Comparison of ENCODE assay signal across 19 cellular contexts in the genomic region with DNA sequence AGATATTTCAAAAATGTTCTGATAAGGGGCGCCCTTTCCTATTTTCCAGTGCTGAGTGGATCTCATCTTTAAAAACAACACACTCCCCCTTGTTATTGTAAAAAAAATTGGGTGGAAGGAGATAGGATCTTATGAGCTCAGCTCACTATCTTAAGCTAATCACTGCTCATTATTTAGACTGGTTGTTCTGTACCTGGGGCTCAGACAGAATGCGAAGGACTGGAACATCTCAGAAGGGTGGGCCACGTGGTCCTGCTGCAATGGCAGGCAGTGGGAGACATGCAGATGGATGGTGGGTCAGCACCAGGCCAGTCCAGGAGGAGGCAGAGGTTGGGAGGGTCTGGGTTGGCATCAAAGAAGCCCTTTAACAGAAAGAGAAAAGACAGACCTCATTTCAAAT. TPM values are rescaled to one million over a fixed set of nuclear protein-coding genes. Genes with fewer than 3 reads are reported as not detected.
A peak's percentile ranks its signal among the peaks of the same experiment; 100 is the strongest.
DNase-seq lines count a peak whose midpoint lies in the region; ATAC-seq and TF ChIP-seq lines count a peak whose summit lies in the region.
"Had no signal": no experiment of that assay in that cellular context is flagged by ENCODE, and none has a peak within 500 bp of the region (broad histone marks: within the 10 kb centered on the region; RNA-seq: fewer than 3 reads in every experiment).

No MANE protein-coding gene starts in this region.

- no peaks in the 10 kb centered on the region for H4K20me1 ChIP-seq in OCI-LY7 (ENCODE audit: insufficient read depth, low read length)

- no peak for ATAC-seq in GM19324 (IDR thresholded peaks at IDR 0.05; ENCODE audit: low FRiP score, unreplicated experiment)
- ATAC-seq: HepG2 had no signal

- no peak for DNase-seq in OCI-LY7 (ENCODE audit: low spot score)
- peak; percentile 83 for DNase-seq in WERI-Rb-1
- peak; percentile 70 for DNase-seq in islet precursor cell
- DNase-seq in suprapubic skin (ENCODE audit: low spot score in 2 of 2), result no peak
- DNase-seq in GM19240 (ENCODE audit: insufficient read length, low spot score), result no peak
- no peak for DNase-seq in stimulated activated CD4-positive, alpha-beta T cell treated with anti-CD3 and anti-CD28 coated beads, Interleukin-4, amount 100 ng/mL, for 4 hours
- no peak for DNase-seq in adrenal gland
- DNase-seq: CD8-positive, alpha-beta memory T cell; DMS79 treated with DMSO at 0.1 percent for 48 hours; GM23248; H7; Karpas-422; NCI-H1417 treated with DMSO at 0.1 percent for 48 hours; NCI-H1694 treated with DMSO at 0.1 percent for 48 hours; PC-9; Right ventricle myocardium superior had no signal

- no peak for TF ChIP-seq EP300 in suprapubic skin (IDR thresholded peaks at IDR 0.05)

- no peak for TF ChIP-seq POLR2A in suprapubic skin (IDR thresholded peaks at IDR 0.05)
- TF ChIP-seq POLR2A in adrenal gland (IDR thresholded peaks at IDR 0.05), result no peak

- no peak overlapping the region for H3K4me2 ChIP-seq in OCI-LY7 (ENCODE audit: low read length)
- H3K4me2 ChIP-seq: PC-9 had no signal

- CTCF ChIA-PET in OCI-LY7 (lab: Charles Lee; ENCODE audit: unreplicated experiment), result no interaction called here

- no peak overlapping the region for H3K4me3 ChIP-seq in OCI-LY7 (ENCODE audit: low read depth, low read length, poor library complexity, severe bottlenecking)
- H3K4me3 ChIP-seq in WERI-Rb-1 (ENCODE audit: low read depth, low read length), result no peak overlapping the region
- H3K4me3 ChIP-seq in suprapubic skin, result no peak overlapping the region
- H3K4me3 ChIP-seq in adrenal gland, result no peak overlapping the region
- H3K4me3 ChIP-seq: GM23248, PC-9 had no signal

- H3K27ac ChIP-seq in OCI-LY7 (ENCODE audit: low read depth, low read length, poor library complexity, severe bottlenecking), result no peak overlapping the region
- peak overlapping the region; percentile 50 for H3K27ac ChIP-seq in WERI-Rb-1
- peak overlapping the region; percentile 70 for H3K27ac ChIP-seq in suprapubic skin
- no peak overlapping the region for H3K27ac ChIP-seq in adrenal gland
- H3K27ac ChIP-seq: GM23248, PC-9 had no signal

- H3K79me2 ChIP-seq in OCI-LY7 (ENCODE audit: insufficient read depth, low read depth, low read length), result no peaks in the 10 kb centered on the region

- no peaks in the 10 kb centered on the region for H3K9me3 ChIP-seq in OCI-LY7 (ENCODE audit: low read length)
- no peaks in the 10 kb centered on the region for H3K9me3 ChIP-seq in WERI-Rb-1 (ENCODE audit: severe bottlenecking)
- no peaks in the 10 kb centered on the region for H3K9me3 ChIP-seq in suprapubic skin
- no peaks in the 10 kb centered on the region for H3K9me3 ChIP-seq in adrenal gland (replicated peaks in 1 of 3)

- H3K4me1 ChIP-seq in OCI-LY7 (ENCODE audit: insufficient read depth, low read length, poor library complexity, severe bottlenecking) (peaks cover 26% of the 10 kb centered on the region), suprapubic skin (peaks cover 19% of the 10 kb centered on the region), adrenal gland (replicated peaks in 1 of 2) (no peaks in the 10 kb centered on the region)

- peak overlapping the region; percentile 78; the same call in 1 of the 2 replicates for H2AFZ ChIP-seq in OCI-LY7 (ENCODE audit: low read length)
- H2AFZ ChIP-seq: GM23248, PC-9 had no signal

- BruUV-seq in OCI-LY7 (replicated peaks; lab: Mats Ljungman, UMichigan), result no TSS peak

- intact Hi-C loops in OCI-LY7 (cut with micrococcal nuclease; ENCODE audit: unreplicated experiment), result no loop called here
- intact Hi-C loops in adrenal gland (cut with DNase I), result no loop called here

- POLR2A ChIA-PET in OCI-LY7 (lab: Charles Lee), result interaction anchor here (0.6 to 1.0 kb wide), 2 partner anchors 21 to 110 kb away, joined by 3 to 4 read pairs; no protein-coding TSS in a partner anchor

- H3K36me3 ChIP-seq in OCI-LY7 (ENCODE audit: insufficient read depth, low read length), result no peaks in the 10 kb centered on the region
- no peaks in the 10 kb centered on the region for H3K36me3 ChIP-seq in WERI-Rb-1
- no peaks in the 10 kb centered on the region for H3K36me3 ChIP-seq in suprapubic skin
- H3K36me3 ChIP-seq in adrenal gland (replicated peaks in 1 of 2), result no peaks in the 10 kb centered on the region

- no peaks in the 10 kb centered on the region for H3K9me2 ChIP-seq in OCI-LY7 (ENCODE audit: insufficient read depth, low read length)

- TF ChIP-seq CTCF in OCI-LY7 (conservative IDR thresholded peaks at IDR 0.05; ENCODE audit: low read length) (no peak), WERI-Rb-1 (IDR thresholded peaks at IDR 0.05; ENCODE audit: low read depth, low read length) (no peak), suprapubic skin (IDR thresholded peaks at IDR 0.05) (no peak), adrenal gland (IDR thresholded peaks at IDR 0.05) (no peak)

- H3K27me3 ChIP-seq in WERI-Rb-1 (ENCODE audit: insufficient read depth, low read depth, severe bottlenecking) (no peaks in the 10 kb centered on the region), suprapubic skin (no peaks in the 10 kb centered on the region), adrenal gland (no peaks in the 10 kb centered on the region)

- 55% methylated on average over 3 of the region's 3 CpGs for WGBS in suprapubic skin
- WGBS in adrenal gland, 4 donors, result 64 to 70% (median 69%) methylated on average over 3 of the region's 3 CpGs

RNA-seq across cellular contexts. Expression of a gene that starts 48.3 kb away (rescaled TPM):
- 0.26 and 1.9 TPM in 2 replicates for total RNA-seq in OCI-LY7 (2014; rRNA removed; shearing (Covaris generic))
- total RNA-seq in OCI-LY7 (2022) (0.96 and 1.9 TPM in 2 replicates), suprapubic skin (10 to 100 TPM; 20.6 to 31.2 (median 26.0) TPM), adrenal gland (10 to 100 TPM in 5 of 8 donors, 1 to 10 TPM in 3; 6.2 to 17.6 (median 11.5) TPM)
- 10 to 100 TPM in 1 of 3 donors, 1 to 10 TPM in 2; 1.8 to 10.3 (median 3.9) TPM for polyA plus RNA-seq in adrenal gland
- total RNA-seq: A673 had no signal

Comparison
In these comparisons a context has a peak if more than half of its experiments do, and no peak if none do; other contexts are left out.
1. DNase-seq: peak in WERI-Rb-1 (single experiment) and islet precursor cell (single experiment); none in OCI-LY7 (single experiment), suprapubic skin (0 of 2), GM19240 (single experiment), stimulated activated CD4-positive, alpha-beta T cell treated with anti-CD3 and anti-CD28 coated beads, Interleukin-4, amount 100 ng/mL, for 4 hours (0 of 2) and adrenal gland (0 of 7).
2. H3K27ac ChIP-seq: peak in WERI-Rb-1 (single experiment) and suprapubic skin (single experiment); none in OCI-LY7 (single experiment) and adrenal gland (0 of 5).